Comparison of ENCODE assay signal across 9 cellular contexts in the genomic region with DNA sequence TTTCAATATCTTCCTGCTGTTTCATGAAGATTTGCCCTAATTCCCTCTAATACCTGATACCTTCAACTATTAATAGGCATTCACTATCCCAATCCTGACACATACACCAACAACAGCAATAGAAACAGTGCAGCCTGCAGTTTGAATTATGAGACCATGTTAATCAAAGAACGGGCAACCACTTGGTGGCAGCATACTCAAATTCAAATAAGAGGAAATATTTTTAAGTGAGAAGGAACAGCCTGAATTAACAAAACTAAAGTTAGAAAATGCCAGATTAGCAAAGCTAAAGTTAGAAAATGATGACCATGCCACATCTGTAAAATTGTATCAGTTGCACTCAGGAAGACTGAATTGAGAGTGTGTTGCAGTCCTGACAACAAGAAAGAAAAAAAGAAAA.
DNase-seq lines count a peak whose midpoint lies in the region; ATAC-seq and TF ChIP-seq lines count a peak whose summit lies in the region.
"Had no signal": no experiment of that assay in that cellular context is flagged by ENCODE, and none has a peak within 500 bp of the region (broad histone marks: within the 10 kb centered on the region; RNA-seq: fewer than 3 reads in every experiment).

No MANE protein-coding gene starts in this region.

- H3K4me3 Mint-ChIP-seq in Caco-2 (ENCODE audit: unreplicated experiment) = no peak overlapping the region
- no peak overlapping the region for H3K4me3 Mint-ChIP-seq in H9
- H3K4me3 Mint-ChIP-seq in CD4-positive, alpha-beta memory T cell = no peak overlapping the region

- H3K27me3 ChIP-seq in Caco-2 (replicated peaks; ENCODE audit: control insufficient read depth, insufficient read depth, low read length) (no peaks in the 10 kb centered on the region), H9 (ENCODE audit: insufficient read depth, low read length) (no peaks in the 10 kb centered on the region; the same call in 1 of the 2 replicates), SK-N-SH (ENCODE audit: insufficient read depth) (no peaks in the 10 kb centered on the region)
- no peaks in the 10 kb centered on the region for H3K27me3 ChIP-seq in CD4-positive, alpha-beta memory T cell (ENCODE audit: insufficient read depth, low read length)

- peak; percentile 31; the same call in 1 of the 2 replicates for TF ChIP-seq RAD21 in SK-N-SH (IDR thresholded peaks at IDR 0.05; ENCODE audit: low read length)

- no peak for TF ChIP-seq EP300 in SK-N-SH (IDR thresholded peaks at IDR 0.05; ENCODE audit: borderline replicate concordance in 1 of 2, low read depth in 1 of 2, low read length in 1 of 2)

- H3K9me2 ChIP-seq in SK-N-SH = no peaks in the 10 kb centered on the region

- no peak overlapping the region for H3K23ac ChIP-seq in H9 (ENCODE audit: insufficient read length, low read depth, low read length)

- no peak overlapping the region for H2BK15ac ChIP-seq in H9 (ENCODE audit: low read depth, low read length)

- H3K9ac ChIP-seq in H9 (ENCODE audit: extremely low read depth, insufficient read length, low read length) (no peak overlapping the region), SK-N-SH (no peak overlapping the region)

- H3F3A ChIP-seq in SK-N-SH (replicated peaks; ENCODE audit: insufficient read depth) = no peaks in the 10 kb centered on the region

- H4K8ac ChIP-seq in H9 (replicated peaks; ENCODE audit: insufficient read length, low read depth, low read length) = no peak overlapping the region

- H3K27ac ChIP-seq in H9 (ENCODE audit: insufficient read length, low read depth, low read length) = no peak overlapping the region
- H3K27ac ChIP-seq in SK-N-SH (ENCODE audit: low read depth in 2 of 2, low read length in 1 of 2) = no peak overlapping the region
- H3K27ac ChIP-seq in CD4-positive, alpha-beta memory T cell (ENCODE audit: low read depth, low read length) = no peak overlapping the region

- H2BK20ac ChIP-seq in H9 (ENCODE audit: low read depth, low read length, poor library complexity, severe bottlenecking) = no peak overlapping the region

- no peak overlapping the region for H4K91ac ChIP-seq in H9 (ENCODE audit: insufficient read length, low read depth, low read length)

- no peak overlapping the region for H2AFZ ChIP-seq in H9 (ENCODE audit: low read length)
- no peak overlapping the region for H2AFZ ChIP-seq in SK-N-SH (ENCODE audit: low read depth)

- intact Hi-C loops in Caco-2 (cut with micrococcal nuclease; ENCODE audit: unreplicated experiment) = loop anchor here (1.0 kb wide), 2 partner anchors 42 to 144 kb away; no protein-coding TSS in a partner anchor
- intact Hi-C loops in CD4-positive, alpha-beta memory T cell (cut with micrococcal nuclease) = no loop called here

- H3K4me2 ChIP-seq in H9 (ENCODE audit: insufficient read depth, insufficient read length, low read length) (no peak overlapping the region), SK-N-SH (no peak overlapping the region)

- no peaks in the 10 kb centered on the region for H3K36me3 Mint-ChIP-seq in Caco-2 (ENCODE audit: insufficient read depth, unreplicated experiment)
- H3K36me3 Mint-ChIP-seq in H9 (ENCODE audit: insufficient read depth in 1 of 3, low read depth in 3 of 3) = no peaks in the 10 kb centered on the region; a peak in 1 of 7 replicates
- H3K36me3 Mint-ChIP-seq in CD4-positive, alpha-beta memory T cell = no peaks in the 10 kb centered on the region

- no peak overlapping the region for H2AK5ac ChIP-seq in H9 (ENCODE audit: insufficient read length, low read length)

- H3K4me1 Mint-ChIP-seq in Caco-2 (ENCODE audit: low read depth, unreplicated experiment) (no peaks in the 10 kb centered on the region), H9 (no peaks in the 10 kb centered on the region)
- no peaks in the 10 kb centered on the region for H3K4me1 Mint-ChIP-seq in CD4-positive, alpha-beta memory T cell

- DNase-seq in Caco-2 (peak in 1 of 2 experiments; percentile 13), H9 (no peak), SK-N-SH (peak; percentile 0), kidney glomerular epithelial cell (lab: John Stamatoyannopoulos, UW) (peak; percentile 1)
- DNase-seq in stimulated activated CD4-positive, alpha-beta T cell treated with anti-CD3 and anti-CD28 coated beads, Interleukin-4, amount 100 ng/mL, for 24 hours = no peak
- no peak for DNase-seq in CD4-positive, alpha-beta memory T cell

- H4K20me1 ChIP-seq in H9 (ENCODE audit: control insufficient read depth, insufficient read depth, insufficient read length) (no peaks in the 10 kb centered on the region), SK-N-SH (ENCODE audit: insufficient read depth) (no peaks in the 10 kb centered on the region)

- H3K36me3 ChIP-seq in Caco-2 (ENCODE audit: control insufficient read depth, insufficient read depth, low read length) (no peaks in the 10 kb centered on the region), SK-N-SH (replicated peaks in 1 of 2; ENCODE audit: control insufficient read depth in 1 of 2, insufficient read depth in 2 of 2, low read length in 1 of 2) (no peaks in the 10 kb centered on the region)
- H3K36me3 ChIP-seq in CD4-positive, alpha-beta memory T cell (ENCODE audit: insufficient read depth, low read length) = no peaks in the 10 kb centered on the region

- H3K18ac ChIP-seq in H9 (ENCODE audit: insufficient read length, low read depth, low read length) = no peak overlapping the region

- H3K9me3 ChIP-seq in Caco-2 (no peaks in the 10 kb centered on the region), H9 (ENCODE audit: control insufficient read depth, low read depth, low read length) (no peaks in the 10 kb centered on the region), SK-N-SH (no peaks in the 10 kb centered on the region)
- no peaks in the 10 kb centered on the region for H3K9me3 ChIP-seq in CD4-positive, alpha-beta memory T cell (ENCODE audit: control insufficient read depth in 1 of 2, low read length in 2 of 2)

- peaks cover 2% of the 10 kb centered on the region for H3K27me3 Mint-ChIP-seq in Caco-2 (ENCODE audit: insufficient read depth, unreplicated experiment)
- H3K27me3 Mint-ChIP-seq in H9 (ENCODE audit: low read depth) = peaks cover 59% of the 10 kb centered on the region
- H3K27me3 Mint-ChIP-seq in CD4-positive, alpha-beta memory T cell = peaks cover 2% of the 10 kb centered on the region in 2 donors

- H3T11ph ChIP-seq in H9 (ENCODE audit: low read length) = no peak overlapping the region

- no peaks in the 10 kb centered on the region for H3K9me3 Mint-ChIP-seq in Caco-2 (ENCODE audit: unreplicated experiment)
- no peaks in the 10 kb centered on the region for H3K9me3 Mint-ChIP-seq in H9
- no peaks in the 10 kb centered on the region for H3K9me3 Mint-ChIP-seq in CD4-positive, alpha-beta memory T cell

- BruUV-seq in Caco-2 (replicated peaks; lab: Mats Ljungman, UMichigan) = no TSS peak

- H3K4me1 ChIP-seq in Caco-2 (no peaks in the 10 kb centered on the region), H9 (ENCODE audit: insufficient read depth, low read length) (no peaks in the 10 kb centered on the region), SK-N-SH (ENCODE audit: control insufficient read depth in 1 of 2, insufficient read depth in 2 of 2, low read depth in 1 of 2, low read length in 1 of 2) (no peaks in the 10 kb centered on the region)
- H3K4me1 ChIP-seq in CD4-positive, alpha-beta memory T cell (ENCODE audit: insufficient read depth, low read length) = no peaks in the 10 kb centered on the region

- no peak overlapping the region for H2BK12ac ChIP-seq in H9 (ENCODE audit: insufficient read length, low read depth, low read length)

- H3K4me3 ChIP-seq in Caco-2 (ENCODE audit: low read depth, low read length) (no peak overlapping the region), SK-N-SH (ENCODE audit: low read depth in 2 of 2, low read length in 1 of 2) (no peak overlapping the region)
- no peak overlapping the region for H3K4me3 ChIP-seq in CD4-positive, alpha-beta memory T cell (ENCODE audit: low read length in 2 of 2)

- CTCF ChIA-PET in Caco-2 (lab: Charles Lee) = no interaction called here
- CTCF ChIA-PET in SK-N-SH (lab: Yijun Ruan, JAX) = interaction anchor here (0.8 kb wide), 1 partner anchor 10 kb away, joined by 3 read pairs; no protein-coding TSS in a partner anchor
- CTCF ChIA-PET in CD4-positive, alpha-beta memory T cell (lab: Charles Lee; ENCODE audit: partially characterized antibody) = no interaction called here

- H2BK120ac ChIP-seq in H9 (ENCODE audit: low read depth, low read length, poor library complexity, severe bottlenecking) = no peak overlapping the region

- no CpG with 5 or more reads among the region's 1 CpG for WGBS in H9 (ENCODE audit: extremely low coverage, insufficient read length, low lambda C conversion rate)
- 0% methylated on average over 1 of the region's 1 CpG for WGBS in SK-N-SH (ENCODE audit: low lambda C conversion rate)

- no peak overlapping the region for H3K14ac ChIP-seq in H9 (ENCODE audit: insufficient read depth, low read length)

- H3K4ac ChIP-seq in H9 (ENCODE audit: low read depth, low read length) = no peak overlapping the region

- no peak for ATAC-seq in HG02973 (IDR thresholded peaks at IDR 0.05; ENCODE audit: unreplicated experiment)
- no peak for ATAC-seq in HG02885 (IDR thresholded peaks at IDR 0.05; ENCODE audit: poor library complexity, unreplicated experiment)
- ATAC-seq: Right ventricle myocardium inferior had no signal

- H2BK5ac ChIP-seq in H9 (ENCODE audit: insufficient read length, low read length) = no peak overlapping the region

- H3K56ac ChIP-seq in H9 (ENCODE audit: insufficient read length, low read depth, low read length) = no peak overlapping the region

- H3K27ac Mint-ChIP-seq in Caco-2 (ENCODE audit: unreplicated experiment) = no peak overlapping the region
- no peak overlapping the region for H3K27ac Mint-ChIP-seq in H9
- no peak overlapping the region for H3K27ac Mint-ChIP-seq in CD4-positive, alpha-beta memory T cell

- no peak overlapping the region for H4K5ac ChIP-seq in H9 (ENCODE audit: insufficient read length, low read depth, low read length)

- POLR2A ChIA-PET in Caco-2 (lab: Charles Lee) (no interaction called here), SK-N-SH (lab: Yijun Ruan, JAX) (no interaction called here)
- POLR2A ChIA-PET in CD4-positive, alpha-beta memory T cell (lab: Charles Lee; ENCODE audit: partially characterized antibody) = no interaction called here

- H3K79me2 ChIP-seq in H9 (ENCODE audit: insufficient read depth, low read length) (no peaks in the 10 kb centered on the region), SK-N-SH (ENCODE audit: insufficient read depth) (no peaks in the 10 kb centered on the region)

- peak; percentile 46 to 49 for TF ChIP-seq CTCF in Caco-2 (IDR thresholded peaks at IDR 0.05; ENCODE audit: insufficient read depth in 1 of 2, low read depth in 1 of 2, low read length in 1 of 2, severe bottlenecking in 1 of 2, unreplicated experiment in 1 of 2)
- TF ChIP-seq CTCF in H9 (conservative IDR thresholded peaks at IDR 0.05) = peak; percentile 70
- TF ChIP-seq CTCF in SK-N-SH (IDR thresholded peaks at IDR 0.05) = peak; percentile 62

- H3K79me1 ChIP-seq in H9 (ENCODE audit: insufficient read depth, low read depth, low read length, poor library complexity, severe bottlenecking) = no peaks in the 10 kb centered on the region

- H3K23me2 ChIP-seq in H9 (ENCODE audit: insufficient read length, low read depth, low read length, poor library complexity, severe bottlenecking) = no peaks in the 10 kb centered on the region

TF ChIP-seq in SK-N-SH, 30 proteins besides CTCF, POLR2A, EP300 and RAD21 (continues in another document):
- no peak for TF ChIP-seq ELF1 (IDR thresholded peaks at IDR 0.05)

Comparison
In these comparisons a context has a peak if more than half of its experiments do, and no peak if none do; other contexts are left out.
1. DNase-seq: peak in SK-N-SH (single experiment) and kidney glomerular epithelial cell (single experiment); none in H9 (single experiment), stimulated activated CD4-positive, alpha-beta T cell treated with anti-CD3 and anti-CD28 coated beads, Interleukin-4, amount 100 ng/mL, for 24 hours (single experiment) and CD4-positive, alpha-beta memory T cell (0 of 5).
2. Peak in every context shown above with its lines, with median percentiles within 50 percentile points of each other: CTCF ChIP-seq.